22 cellular contexts compared by ENCODE assay signal in genomic region chr11:75063732-75064314, GRCh38. TPM values are rescaled to one million over a fixed set of nuclear protein-coding genes. Genes with fewer than 3 reads are reported as not detected.
"Had no signal": no experiment of that assay in that cellular context is flagged by ENCODE, and none has a peak within 500 bp of the region (broad histone marks: within the 10 kb centered on the region; RNA-seq: fewer than 3 reads in every experiment).

No MANE protein-coding gene starts in this region.

- H3K4me3 ChIP-seq: ascending aorta, gastroesophageal sphincter, heart right ventricle, lung, thoracic aorta, upper lobe of right lung had no signal

- DNase-seq: activated CD4-positive, alpha-beta memory T cell treated with anti-CD3 and anti-CD28 coated beads for 36 hours; activated CD8-positive, alpha-beta memory T cell treated with anti-CD3 and anti-CD28 coated beads, Interleukin-2, amount 10 ng/mL, durations not matched to agents 7 days and 5 days; activated naive CD4-positive, alpha-beta T cell treated with anti-CD3 and anti-CD28 coated beads for 36 hours; activated naive CD8-positive, alpha-beta T cell treated with anti-CD3 and anti-CD28 coated beads, Interleukin-2, amount 50 U/mL, for 24 hours; activated T-cell treated with anti-CD3 and anti-CD28 coated beads, Interleukin-2, amount 50 U/mL, for 1 hour; dermis blood vessel endothelial cell; effector memory CD8-positive, alpha-beta T cell; heart right ventricle; left colon; stimulated activated CD4-positive, alpha-beta T cell treated with anti-CD3 and anti-CD28 coated beads, Interleukin-12 subunit alpha, Interleukin-12 subunit beta, amount 100 ng/mL, for 4 hours; stimulated activated CD4-positive, alpha-beta T cell treated with anti-CD3 and anti-CD28 coated beads, Interleukin-2, amount 100 ng/mL, for 24 hours; upper lobe of right lung had no signal

RNA-seq across cellular contexts. Expression of gene OR2AT4, which starts 32.9 kb away (rescaled TPM):
- total RNA-seq: activated CD4-positive, alpha-beta memory T cell treated with anti-CD3 and anti-CD28 coated beads for 36 hours; activated CD8-positive, alpha-beta memory T cell treated with anti-CD3 and anti-CD28 coated beads, Interleukin-2, amount 10 ng/mL, durations not matched to agents 7 days and 5 days; activated naive CD4-positive, alpha-beta T cell treated with anti-CD3 and anti-CD28 coated beads for 36 hours; activated T-helper 2 cell treated with anti-CD3 and anti-CD28 coated beads, Interferon-gamma antibody, Interleukin-2, Interleukin-4, amounts not matched to agents 10 μg/mL and 5 μg/mL and 100 μg/mL, durations not matched to agents 14 hours and 24 hours and 36 hours; ascending aorta; bronchial epithelial cell; chondrocyte; dermis blood vessel endothelial cell; gastroesophageal sphincter; heart right ventricle; left colon; lung; neural crest cell; osteocyte; pulmonary artery endothelial cell; thoracic aorta; upper lobe of right lung had no signal
